In genomic region chr6:97059473-97059872, GRCh38 we compare ENCODE assay signal across 8 cellular contexts.
DNase-seq lines count a peak whose midpoint lies in the region; ATAC-seq lines count a peak whose summit lies in the region.

No MANE protein-coding gene starts in this region.

- H3K79me1 ChIP-seq in mesenchymal stem cell (replicated peaks; ENCODE audit: low read length, poor library complexity, severe bottlenecking), result no peaks in the 10 kb centered on the region

- no peak overlapping the region for H3K27ac ChIP-seq in mesenchymal stem cell (ENCODE audit: low read length, poor library complexity, severe bottlenecking)

- H3K4me2 ChIP-seq in mesenchymal stem cell (ENCODE audit: low read length, poor library complexity, severe bottlenecking), result no peak overlapping the region

- no peaks in the 10 kb centered on the region for H3K4me1 ChIP-seq in mesenchymal stem cell (ENCODE audit: control insufficient read depth, insufficient read depth, low read depth, low read length)

- H3K9me3 ChIP-seq in mesenchymal stem cell (ENCODE audit: control insufficient read depth, low read length), result no peaks in the 10 kb centered on the region

- no peak overlapping the region for H2BK5ac ChIP-seq in mesenchymal stem cell (ENCODE audit: low read depth, low read length, poor library complexity, severe bottlenecking)

- no peak overlapping the region for H3K4me3 ChIP-seq in mesenchymal stem cell (ENCODE audit: insufficient read depth in 1 of 2, low read depth in 1 of 2, low read length in 2 of 2)

- H4K8ac ChIP-seq in mesenchymal stem cell (ENCODE audit: low read length), result no peak overlapping the region

- no peak overlapping the region for H3K23ac ChIP-seq in mesenchymal stem cell (ENCODE audit: low read length in 2 of 2)

- no peak overlapping the region for H3K18ac ChIP-seq in mesenchymal stem cell (ENCODE audit: low read depth in 1 of 2, low read length in 2 of 2)

- DNase-seq in DMS153 (lab: John Stamatoyannopoulos, UW) (peak; percentile 6), GM19238 (ENCODE audit: insufficient read length, low spot score) (peak; percentile 17), NCI-H446 treated with DMSO at 0.1 percent for 48 hours (lab: John Stamatoyannopoulos, UW) (peak; percentile 20), mesenchymal stem cell (peak; percentile 50)
- DNase-seq in central memory CD4-positive, alpha-beta T cell, result peak; percentile 11
- DNase-seq in activated CD4-positive, alpha-beta T cell treated with anti-CD3 and anti-CD28 coated beads for 48 hours, result no peak
- no peak for DNase-seq in effector CD8-positive, alpha-beta T cell (lab: John Stamatoyannopoulos, UW)

- H3K14ac ChIP-seq in mesenchymal stem cell (ENCODE audit: low read length in 2 of 2), result no peak overlapping the region

- no peak overlapping the region for H3K4ac ChIP-seq in mesenchymal stem cell (ENCODE audit: low read depth in 1 of 2, low read length in 2 of 2)

- no peak overlapping the region for H2BK12ac ChIP-seq in mesenchymal stem cell (ENCODE audit: low read length in 2 of 2)

- H3K27me3 ChIP-seq in mesenchymal stem cell (ENCODE audit: control insufficient read depth in 1 of 2, insufficient read depth in 1 of 2, low read length in 2 of 2), result peaks cover 30 to 32% of the 10 kb centered on the region in 2 experiments

- H3K9ac ChIP-seq in mesenchymal stem cell (ENCODE audit: low read length), result no peak overlapping the region

- no peak overlapping the region for H2AK5ac ChIP-seq in mesenchymal stem cell (ENCODE audit: low read length, severe bottlenecking)

- H2BK120ac ChIP-seq in mesenchymal stem cell (ENCODE audit: low read depth, low read length), result no peak overlapping the region

- H2BK15ac ChIP-seq in mesenchymal stem cell (ENCODE audit: low read depth, poor library complexity, severe bottlenecking), result no peak overlapping the region

- H3K36me3 ChIP-seq in mesenchymal stem cell (ENCODE audit: control insufficient read depth in 1 of 2, insufficient read depth in 2 of 2, low read depth in 1 of 2, low read length in 2 of 2), result no peaks in the 10 kb centered on the region

- no peak overlapping the region for H4K91ac ChIP-seq in mesenchymal stem cell (ENCODE audit: low read length)

- no peak overlapping the region for H2AFZ ChIP-seq in mesenchymal stem cell (ENCODE audit: low read depth, low read length)

- ATAC-seq in HG03097 (IDR thresholded peaks at IDR 0.05; ENCODE audit: low FRiP score, unreplicated experiment), result peak; percentile 61

Comparison
In these comparisons a context has a peak if more than half of its experiments do, and no peak if none do; other contexts are left out.
1. DNase-seq: peak in DMS153 (single experiment), GM19238 (single experiment), NCI-H446 treated with DMSO at 0.1 percent for 48 hours (single experiment), central memory CD4-positive, alpha-beta T cell (single experiment) and mesenchymal stem cell (single experiment); none in activated CD4-positive, alpha-beta T cell treated with anti-CD3 and anti-CD28 coated beads for 48 hours (single experiment) and effector CD8-positive, alpha-beta T cell (single experiment).